ENCODE assay signal across 22 cellular contexts in the genomic region with DNA sequence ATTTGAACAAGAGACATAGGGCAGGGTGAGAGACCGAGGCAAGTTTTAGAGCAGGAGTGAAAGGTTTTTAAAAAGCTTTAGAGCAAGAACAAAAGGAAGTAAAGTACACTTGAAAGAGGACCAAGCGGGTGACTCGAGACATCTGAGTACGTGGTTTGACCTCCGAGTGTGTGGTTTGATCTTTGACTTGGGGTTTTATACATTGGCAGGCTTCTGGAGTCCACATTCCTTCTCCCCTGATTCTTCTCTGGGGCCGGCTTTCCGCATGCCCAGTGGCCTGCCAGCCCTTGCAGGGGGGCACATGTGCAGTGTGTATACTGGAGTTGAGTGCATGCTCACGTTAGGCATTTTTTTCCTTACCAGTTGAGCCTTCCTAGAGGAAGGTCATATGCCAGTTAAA.
A peak's percentile ranks its signal among the peaks of the same experiment; 100 is the strongest.
DNase-seq lines count a peak whose midpoint lies in the region; TF ChIP-seq lines count a peak whose summit lies in the region.
"Had no signal": no experiment of that assay in that cellular context is flagged by ENCODE, and none has a peak within 500 bp of the region (broad histone marks: within the 10 kb centered on the region; RNA-seq: fewer than 3 reads in every experiment).

No MANE protein-coding gene starts in this region.

- peak; percentile 4 for DNase-seq in A172 (ENCODE audit: low spot score)
- DNase-seq in HK-2 (ENCODE audit: unreplicated experiment): peak; percentile 42
- peak; percentile 5 for DNase-seq in choroid plexus epithelial cell (ENCODE audit: low read depth)
- no peak for DNase-seq in amygdala (lab: John Stamatoyannopoulos, UW)
- DNase-seq in T-helper 2 cell: no peak
- no peak for DNase-seq in activated gamma-delta T cell (lab: John Stamatoyannopoulos, UW)
- DNase-seq in stimulated activated CD4-positive, alpha-beta T cell treated with anti-CD3 and anti-CD28 coated beads, Interleukin-2, amount 100 ng/mL, for 48 hours: no peak
- DNase-seq: activated CD4-positive, alpha-beta T cell treated with anti-CD3 and anti-CD28 coated beads for 48 hours; activated T-cell treated with anti-CD3 and anti-CD28 coated beads, Interleukin-2, amount 50 U/mL, for 1 hour; DMS79; effector CD8-positive, alpha-beta T cell; GF-D8; H7; NCI-H1417 treated with DMSO at 0.1 percent for 48 hours; NCI-H446; Right ventricle myocardium superior; stimulated activated naive CD8-positive, alpha-beta T cell treated with anti-CD3 and anti-CD28 coated beads, Interleukin-15, amount 100 ng/mL, for 72 hours; thyroid gland; WERI-Rb-1 had no signal

- no peaks in the 10 kb centered on the region for H3K36me3 ChIP-seq in muscle layer of duodenum (ENCODE audit: control insufficient read depth in 1 of 2, insufficient read depth in 2 of 2, low read length in 2 of 2)
- H3K36me3 ChIP-seq: prostate gland, thyroid gland, WERI-Rb-1 had no signal

- H3K9me3 ChIP-seq in muscle layer of duodenum (ENCODE audit: control insufficient read depth in 1 of 2, low read length in 2 of 2): no peaks in the 10 kb centered on the region
- H3K9me3 ChIP-seq: prostate gland, thyroid gland had no signal

- no peaks in the 10 kb centered on the region for H3K27me3 ChIP-seq in muscle layer of duodenum (ENCODE audit: low read depth, low read length)
- H3K27me3 ChIP-seq: thyroid gland had no signal

- H3K4me3 ChIP-seq in choroid plexus epithelial cell (ENCODE audit: low read depth, low read length): no peak overlapping the region
- no peak overlapping the region for H3K4me3 ChIP-seq in muscle layer of duodenum (ENCODE audit: low read depth in 1 of 2, low read length in 2 of 2)
- H3K4me3 ChIP-seq: K562, prostate gland, thyroid gland had no signal

- no peaks in the 10 kb centered on the region for H3K4me1 ChIP-seq in muscle layer of duodenum (ENCODE audit: control insufficient read depth in 1 of 2, insufficient read depth in 2 of 2, low read length in 2 of 2)
- H3K4me1 ChIP-seq: prostate gland, thyroid gland had no signal

- no peak for TF ChIP-seq CTCF in choroid plexus epithelial cell (conservative IDR thresholded peaks at IDR 0.05; ENCODE audit: low read depth, low read length)

- peak overlapping the region; percentile 43 for H3K27ac ChIP-seq in muscle layer of duodenum (ENCODE audit: low read length)
- H3K27ac ChIP-seq: prostate gland, thyroid gland, WERI-Rb-1 had no signal

Comparison
In these comparisons a context has a peak if more than half of its experiments do, and no peak if none do; other contexts are left out.
1. DNase-seq: peak in A172 (single experiment), HK-2 (single experiment) and choroid plexus epithelial cell (single experiment); none in amygdala (0 of 56), T-helper 2 cell (0 of 5), activated gamma-delta T cell (single experiment) and stimulated activated CD4-positive, alpha-beta T cell treated with anti-CD3 and anti-CD28 coated beads, Interleukin-2, amount 100 ng/mL, for 48 hours (0 of 2).